11 cellular contexts compared by ENCODE assay signal in the genomic region with DNA sequence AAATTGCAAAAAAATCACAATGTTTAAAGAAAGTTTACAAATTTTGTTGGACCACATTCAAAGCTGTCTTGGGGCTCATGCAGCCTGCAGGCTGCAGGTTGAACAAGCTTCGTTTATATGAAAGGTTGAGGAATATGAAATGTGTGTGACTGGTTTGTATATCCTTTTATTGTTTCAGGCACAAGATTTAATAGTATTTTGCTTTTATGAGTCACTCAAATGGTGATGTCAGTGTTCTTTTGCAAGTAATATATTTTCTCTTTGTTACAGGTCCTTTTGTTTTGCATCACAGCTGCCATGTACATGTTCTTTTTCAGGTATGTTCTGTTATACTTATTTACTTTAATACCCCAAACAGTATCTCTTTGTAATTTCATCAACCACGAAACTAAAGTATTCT.
"Had no signal": no experiment of that assay in that cellular context is flagged by ENCODE, and none has a peak within 500 bp of the region (broad histone marks: within the 10 kb centered on the region; RNA-seq: fewer than 3 reads in every experiment).

No MANE protein-coding gene starts in this region.

- H3K4me3 ChIP-seq: lung, thoracic aorta had no signal

- DNase-seq: activated CD4-positive, CD25-positive, alpha-beta regulatory T cell treated with anti-CD3 and anti-CD28 coated beads, Interleukin-2, amount 50 U/mL, for 72 hours; activated T-cell treated with anti-CD3 and anti-CD28 coated beads, Interleukin-2, amount 50 U/mL, for 1 hour; effector memory CD8-positive, alpha-beta T cell; islet precursor cell; midbrain; stimulated activated CD4-positive, alpha-beta T cell treated with anti-CD3 and anti-CD28 coated beads, Interleukin-1b, Interleukin-23, amount 100 ng/mL, for 48 hours; T-cell; T1000 had no signal

- ATAC-seq: activated naive CD4-positive, alpha-beta T cell treated with anti-CD3 and anti-CD28 coated beads, Interleukin-2, amount 50 U/mL, for 72 hours; effector memory CD8-positive, alpha-beta T cell; T-cell had no signal

- H3K36me3 ChIP-seq: thoracic aorta had no signal
